ENCODE assay signal across 18 cellular contexts in genomic region chr3:112056451-112056929, GRCh38. TPM values are rescaled to one million over a fixed set of nuclear protein-coding genes. Genes with fewer than 3 reads are reported as not detected.
DNase-seq lines count a peak whose midpoint lies in the region; ATAC-seq, FAIRE-seq and TF ChIP-seq lines count a peak whose summit lies in the region.
"Had no signal": no experiment of that assay in that cellular context is flagged by ENCODE, and none has a peak within 500 bp of the region (broad histone marks: within the 10 kb centered on the region; RNA-seq: fewer than 3 reads in every experiment).

No MANE protein-coding gene starts in this region.

- no peaks in the 10 kb centered on the region; the same call in 1 of the 2 replicates for H3K9me2 ChIP-seq in PC-3 (replicated peaks; ENCODE audit: low read length)

- H3K27ac Mint-ChIP-seq in activated CD8-positive, alpha-beta T cell treated with anti-CD3 and anti-CD28 coated beads for 36 hours: peak overlapping the region; percentile 73
- H3K27ac Mint-ChIP-seq in activated CD8-positive, alpha-beta T cell treated with anti-CD3 and anti-CD28 coated beads, Interleukin-2, amount 10 ng/mL, durations not matched to agents 7 days and 5 days: no peak overlapping the region

- H3K9ac ChIP-seq in PC-3 (ENCODE audit: low read length) (no peak overlapping the region), skeletal muscle satellite cell (ENCODE audit: low read depth, low read length) (no peak overlapping the region)

- H3K27ac ChIP-seq in PC-3 (ENCODE audit: low read length): peak overlapping the region; percentile 43
- H3K27ac ChIP-seq in brain microvascular endothelial cell: peak overlapping the region; percentile 41
- H3K27ac ChIP-seq: gastrocnemius medialis, uterus had no signal

- peak overlapping the region; percentile 52 for H3K4me2 ChIP-seq in PC-3 (ENCODE audit: low read length)
- H3K4me2 ChIP-seq in skeletal muscle satellite cell (ENCODE audit: low read length): peak overlapping the region; percentile 43

- H4K20me1 ChIP-seq in PC-3 (ENCODE audit: low read length): no peaks in the 10 kb centered on the region

- H3K9me3 ChIP-seq in PC-3 (ENCODE audit: low read length): no peaks in the 10 kb centered on the region
- H3K9me3 ChIP-seq in skeletal muscle satellite cell (replicated peaks; ENCODE audit: low read length): no peaks in the 10 kb centered on the region
- H3K9me3 ChIP-seq: gastrocnemius medialis, uterus had no signal

- peaks cover 12% of the 10 kb centered on the region for H3K4me1 Mint-ChIP-seq in activated CD8-positive, alpha-beta T cell treated with anti-CD3 and anti-CD28 coated beads for 36 hours (ENCODE audit: low read depth)
- peaks cover 5% of the 10 kb centered on the region for H3K4me1 Mint-ChIP-seq in activated CD8-positive, alpha-beta T cell treated with anti-CD3 and anti-CD28 coated beads, Interleukin-2, amount 10 ng/mL, durations not matched to agents 7 days and 5 days (ENCODE audit: low read depth)

- in situ Hi-C loops in brain microvascular endothelial cell (cut with HindIII; ENCODE audit: low pct_ligation_motif_present, low sequenced_read_pairs): no loop called here

- intact Hi-C loops in activated CD8-positive, alpha-beta T cell treated with anti-CD3 and anti-CD28 coated beads for 36 hours (cut with micrococcal nuclease): no loop called here
- intact Hi-C loops in PC-3 (cut with micrococcal nuclease): no loop called here

- H3K27me3 Mint-ChIP-seq in activated CD8-positive, alpha-beta T cell treated with anti-CD3 and anti-CD28 coated beads for 36 hours: peaks cover 6% of the 10 kb centered on the region
- peaks cover 7% of the 10 kb centered on the region for H3K27me3 Mint-ChIP-seq in activated CD8-positive, alpha-beta T cell treated with anti-CD3 and anti-CD28 coated beads, Interleukin-2, amount 10 ng/mL, durations not matched to agents 7 days and 5 days (ENCODE audit: low read depth)

- no peaks in the 10 kb centered on the region for H3F3A ChIP-seq in PC-3 (ENCODE audit: low read length, unreplicated experiment)

- no peak overlapping the region for H3K4me3 Mint-ChIP-seq in activated CD8-positive, alpha-beta T cell treated with anti-CD3 and anti-CD28 coated beads for 36 hours
- H3K4me3 Mint-ChIP-seq in activated CD8-positive, alpha-beta T cell treated with anti-CD3 and anti-CD28 coated beads, Interleukin-2, amount 10 ng/mL, durations not matched to agents 7 days and 5 days: no peak overlapping the region

- BruUV-seq in PC-3 (replicated peaks; lab: Mats Ljungman, UMichigan): no TSS peak

- DNase-seq in activated CD8-positive, alpha-beta T cell treated with anti-CD3 and anti-CD28 coated beads for 36 hours: peak; percentile 51
- DNase-seq in activated CD8-positive, alpha-beta T cell treated with anti-CD3 and anti-CD28 coated beads, Interleukin-2, amount 10 ng/mL, durations not matched to agents 7 days and 5 days: no peak
- DNase-seq in PC-3 (peak; percentile 82), brain microvascular endothelial cell (peak; percentile 80), DMS153 treated with DMSO at 0.1 percent for 48 hours (lab: John Stamatoyannopoulos, UW; ENCODE audit: unreplicated experiment) (no peak), Ammon's horn (ENCODE audit: low spot score) (no peak), GM19239 (ENCODE audit: insufficient read length, low spot score) (no peak)
- DNase-seq: AML-193, cerebellar nuclear complex, gastrocnemius medialis, NCI-H510A treated with DMSO at 0.1 percent for 48 hours, uterus had no signal

- peaks cover 4% of the 10 kb centered on the region for H3K9me3 Mint-ChIP-seq in activated CD8-positive, alpha-beta T cell treated with anti-CD3 and anti-CD28 coated beads for 36 hours
- H3K9me3 Mint-ChIP-seq in activated CD8-positive, alpha-beta T cell treated with anti-CD3 and anti-CD28 coated beads, Interleukin-2, amount 10 ng/mL, durations not matched to agents 7 days and 5 days (ENCODE audit: insufficient read depth): no peaks in the 10 kb centered on the region

- FAIRE-seq in GM19239 (lab: Jason Lieb, UNC): no peak
- FAIRE-seq: G401.6 had no signal

- TF ChIP-seq CTCF in activated CD8-positive, alpha-beta T cell treated with anti-CD3 and anti-CD28 coated beads for 36 hours (IDR thresholded peaks at IDR 0.05): no peak
- TF ChIP-seq CTCF in PC-3 (conservative IDR thresholded peaks at IDR 0.05; ENCODE audit: low read depth, low read length) (no peak), brain microvascular endothelial cell (IDR thresholded peaks at IDR 0.05; ENCODE audit: low read depth, low read length, missing control alignments) (no peak)

- peaks cover 11% of the 10 kb centered on the region for H3K4me1 ChIP-seq in PC-3 (ENCODE audit: insufficient read depth, low read length)
- H3K4me1 ChIP-seq in skeletal muscle satellite cell (ENCODE audit: control insufficient read depth, insufficient read depth, low read length): peaks cover 17% of the 10 kb centered on the region
- H3K4me1 ChIP-seq: gastrocnemius medialis, uterus had no signal

- H3K4me3 ChIP-seq in PC-3 (ENCODE audit: low read length): no peak overlapping the region
- no peak overlapping the region for H3K4me3 ChIP-seq in brain microvascular endothelial cell (ENCODE audit: low read depth, low read length)
- H3K4me3 ChIP-seq in skeletal muscle satellite cell (ENCODE audit: low read length): peak overlapping the region; percentile 30
- H3K4me3 ChIP-seq: gastrocnemius medialis, uterus had no signal

- H3K79me2 ChIP-seq in PC-3 (ENCODE audit: low read length): no peaks in the 10 kb centered on the region

- CTCF ChIA-PET in activated CD8-positive, alpha-beta T cell treated with anti-CD3 and anti-CD28 coated beads for 36 hours (lab: Charles Lee): interaction anchor here (0.9 to 3.4 kb wide), 3 partner anchors 13 to 43 kb away, joined by 3 to 8 read pairs (median 7); no protein-coding TSS in a partner anchor
- CTCF ChIA-PET in activated CD8-positive, alpha-beta T cell treated with anti-CD3 and anti-CD28 coated beads, Interleukin-2, amount 10 ng/mL, durations not matched to agents 7 days and 5 days (lab: Charles Lee): interaction anchor here (0.7 to 1.3 kb wide), 4 partner anchors 13 to 17 kb away, joined by 3 to 5 read pairs (median 3); no protein-coding TSS in a partner anchor
- CTCF ChIA-PET in PC-3 (lab: Charles Lee): no interaction called here

- H2AFZ ChIP-seq in PC-3 (ENCODE audit: low read length): no peak overlapping the region

- H3K36me3 Mint-ChIP-seq in activated CD8-positive, alpha-beta T cell treated with anti-CD3 and anti-CD28 coated beads for 36 hours (ENCODE audit: low read depth): no peaks in the 10 kb centered on the region
- no peaks in the 10 kb centered on the region for H3K36me3 Mint-ChIP-seq in activated CD8-positive, alpha-beta T cell treated with anti-CD3 and anti-CD28 coated beads, Interleukin-2, amount 10 ng/mL, durations not matched to agents 7 days and 5 days (ENCODE audit: low read depth)

- no peaks in the 10 kb centered on the region for H3K36me3 ChIP-seq in PC-3 (ENCODE audit: low read depth, low read length)
- no peaks in the 10 kb centered on the region for H3K36me3 ChIP-seq in brain microvascular endothelial cell (replicated peaks)
- H3K36me3 ChIP-seq in skeletal muscle satellite cell (ENCODE audit: insufficient read depth, low read length): no peaks in the 10 kb centered on the region
- H3K36me3 ChIP-seq: gastrocnemius medialis, uterus had no signal

- POLR2A ChIA-PET in activated CD8-positive, alpha-beta T cell treated with anti-CD3 and anti-CD28 coated beads for 36 hours (lab: Charles Lee): no interaction called here
- POLR2A ChIA-PET in activated CD8-positive, alpha-beta T cell treated with anti-CD3 and anti-CD28 coated beads, Interleukin-2, amount 10 ng/mL, durations not matched to agents 7 days and 5 days (lab: Charles Lee): no interaction called here
- POLR2A ChIA-PET in PC-3 (lab: Charles Lee; ENCODE audit: unreplicated experiment): no interaction called here

- ATAC-seq in activated CD8-positive, alpha-beta T cell treated with anti-CD3 and anti-CD28 coated beads for 36 hours: peak; percentile 97
- ATAC-seq in activated CD8-positive, alpha-beta T cell treated with anti-CD3 and anti-CD28 coated beads, Interleukin-2, amount 10 ng/mL, durations not matched to agents 7 days and 5 days: no peak
- ATAC-seq in PC-3: peak; percentile 93
- ATAC-seq: gastrocnemius medialis had no signal

- H3K27me3 ChIP-seq in PC-3 (ENCODE audit: low read length) (no peaks in the 10 kb centered on the region), brain microvascular endothelial cell (replicated peaks) (no peaks in the 10 kb centered on the region), skeletal muscle satellite cell (ENCODE audit: control insufficient read depth, insufficient read depth, low read length) (no peaks in the 10 kb centered on the region)
- H3K27me3 ChIP-seq: gastrocnemius medialis, uterus had no signal

RNA-seq across cellular contexts. Expression of gene TMPRSS7, which starts 22.0 kb away (rescaled TPM):
- total RNA-seq in activated CD8-positive, alpha-beta T cell treated with anti-CD3 and anti-CD28 coated beads for 36 hours: not detected
- not detected for total RNA-seq in activated CD8-positive, alpha-beta T cell treated with anti-CD3 and anti-CD28 coated beads, Interleukin-2, amount 10 ng/mL, durations not matched to agents 7 days and 5 days
- 0.33 TPM in 1 of 2 replicates, not detected in the other for total RNA-seq in PC-3 (2014; rRNA removed)
- total RNA-seq in skeletal muscle satellite cell (2012; rRNA removed): not detected in 2 replicates
- total RNA-seq: gastrocnemius medialis, liver, posterior vena cava, SK-MEL-5, uterus had no signal

RNA-seq across cellular contexts. Expression of gene C3orf52, which starts 29.7 kb away (rescaled TPM):
- 1 to 10 TPM; 2.0 to 3.3 TPM for total RNA-seq in activated CD8-positive, alpha-beta T cell treated with anti-CD3 and anti-CD28 coated beads for 36 hours
- total RNA-seq in activated CD8-positive, alpha-beta T cell treated with anti-CD3 and anti-CD28 coated beads, Interleukin-2, amount 10 ng/mL, durations not matched to agents 7 days and 5 days: 1 to 10 TPM; 2.3 to 2.5 TPM
- 14.8 and 16.7 TPM in 2 replicates for total RNA-seq in PC-3 (2014; rRNA removed)
- total RNA-seq in skeletal muscle satellite cell (2012; rRNA removed): 0.87 and 1.0 TPM in 2 replicates

RNA-seq across cellular contexts. Expression of gene TAGLN3, which starts 57.8 kb away (rescaled TPM):
- total RNA-seq in activated CD8-positive, alpha-beta T cell treated with anti-CD3 and anti-CD28 coated beads for 36 hours: 1 to 10 TPM in 1 of 2 experiments, under 1 TPM in 1; 0.89 to 1.2 TPM
- not detected for total RNA-seq in activated CD8-positive, alpha-beta T cell treated with anti-CD3 and anti-CD28 coated beads, Interleukin-2, amount 10 ng/mL, durations not matched to agents 7 days and 5 days
- total RNA-seq in PC-3 (2014; rRNA removed): 2.6 and 4.3 TPM in 2 replicates
- 0.51 TPM in 1 of 2 replicates, not detected in the other for total RNA-seq in skeletal muscle satellite cell (2012; rRNA removed)
- total RNA-seq: gastrocnemius medialis, H4, liver, posterior vena cava, SK-MEL-5 had no signal

Comparison
In these comparisons a context has a peak if more than half of its experiments do, and no peak if none do; other contexts are left out.
1. DNase-seq: peak in activated CD8-positive, alpha-beta T cell treated with anti-CD3 and anti-CD28 coated beads for 36 hours (single experiment), PC-3 (single experiment) and brain microvascular endothelial cell (single experiment); none in activated CD8-positive, alpha-beta T cell treated with anti-CD3 and anti-CD28 coated beads, Interleukin-2, amount 10 ng/mL, durations not matched to agents 7 days and 5 days (single experiment), DMS153 treated with DMSO at 0.1 percent for 48 hours (single experiment), Ammon's horn (single experiment) and GM19239 (single experiment).